Comparison of ENCODE assay signal across 20 cellular contexts in genomic region chr11:8086571-8086970, GRCh38. TPM values are rescaled to one million over a fixed set of nuclear protein-coding genes. Genes with fewer than 3 reads are reported as not detected.
"Had no signal": no experiment of that assay in that cellular context is flagged by ENCODE, and none has a peak within 500 bp of the region (broad histone marks: within the 10 kb centered on the region; RNA-seq: fewer than 3 reads in every experiment).

No MANE protein-coding gene starts in this region.

- H3K36me3 ChIP-seq: breast epithelium, gastrocnemius medialis, heart right ventricle, neutrophil, tibial artery, WERI-Rb-1 had no signal

- H3K4me3 ChIP-seq: breast epithelium, gastrocnemius medialis, heart right ventricle, tibial artery had no signal

- H3K27ac ChIP-seq: epithelial cell of prostate, gastrocnemius medialis, neutrophil, parathyroid adenoma, tibial artery, WERI-Rb-1 had no signal

- ATAC-seq: activated naive CD8-positive, alpha-beta T cell treated with anti-CD3 and anti-CD28 coated beads, Interleukin-2, amount 50 U/mL, for 24 hours; gastrocnemius medialis; naive thymus-derived CD8-positive, alpha-beta T cell had no signal

- H3K4me1 ChIP-seq: breast epithelium had no signal

- H3K9me3 ChIP-seq: breast epithelium, gastrocnemius medialis, heart right ventricle, neutrophil, tibial artery had no signal

- DNase-seq: activated CD4-positive, alpha-beta T cell treated with anti-CD3 and anti-CD28 coated beads for 1 hour; activated CD8-positive, alpha-beta memory T cell treated with anti-CD3 and anti-CD28 coated beads for 24 hours; activated CD8-positive, alpha-beta memory T cell treated with anti-CD3 and anti-CD28 coated beads, Interleukin-2, amount 50 U/mL, for 48 hours; activated effector memory CD4-positive, alpha-beta T cell treated with Interleukin-2 at 50 U/mL for 16 hours; activated naive CD4-positive, alpha-beta T cell treated with anti-CD3 and anti-CD28 coated beads, Interleukin-2, amount 10 ng/mL, durations not matched to agents 7 days and 5 days; activated naive CD8-positive, alpha-beta T cell treated with anti-CD3 and anti-CD28 coated beads, Interleukin-2, amount 50 U/mL, for 24 hours; activated T-cell treated with anti-CD3 and anti-CD28 coated beads, Interleukin-2, amount 50 U/mL, for 48 hours; gastrocnemius medialis; naive thymus-derived CD8-positive, alpha-beta T cell; stimulated activated CD4-positive, alpha-beta T cell treated with anti-CD3 and anti-CD28 coated beads, Interleukin-12 subunit alpha, Interleukin-12 subunit beta, amount 100 ng/mL, for 4 hours; stimulated activated CD4-positive, alpha-beta T cell treated with anti-CD3 and anti-CD28 coated beads, Interleukin-2, amount 100 ng/mL, for 24 hours; stimulated activated naive CD4-positive, alpha-beta T cell treated with Interleukin-2 at 50 U/mL for 16 hours; SW 1271; tibial artery; WERI-Rb-1 had no signal

- H3K27me3 ChIP-seq: breast epithelium, tibial artery had no signal

RNA-seq across cellular contexts. Expression of gene TUB, which starts 5.6 kb away (rescaled TPM):
- total RNA-seq: naive thymus-derived CD8-positive, alpha-beta T cell had no signal
